ENCODE assay signal across 8 cellular contexts in genomic region chr17:58416937-58417299, GRCh38. TPM values are rescaled to one million over a fixed set of nuclear protein-coding genes. Genes with fewer than 3 reads are reported as not detected.
DNase-seq lines count a peak whose midpoint lies in the region; ATAC-seq and TF ChIP-seq lines count a peak whose summit lies in the region.

No MANE protein-coding gene starts in this region.

- H4K91ac ChIP-seq in neuronal stem cell (ENCODE audit: low read depth, low read length, poor library complexity), result no peak overlapping the region

- H3K27me3 ChIP-seq in DOHH2 (ENCODE audit: control insufficient read depth, low read length) (0 out of 2 replicates have a peak, but pooled peaks cover 3% of the 10 kb centered on the region), Panc1 (ENCODE audit: control insufficient read depth, insufficient read depth, low read length) (peaks cover 8% of the 10 kb centered on the region; the same call in 1 of the 2 replicates), foreskin keratinocyte (peaks cover 4% of the 10 kb centered on the region), neuronal stem cell (ENCODE audit: control insufficient read depth in 3 of 3, insufficient read depth in 3 of 3, low read depth in 1 of 3, low read length in 3 of 3) (peaks cover 0 to 6% (median 0%) of the 10 kb centered on the region in 3 experiments)

- CTCF ChIA-PET in Panc1 (lab: Charles Lee), result interaction anchor here (2.9 kb wide), 1 partner anchor 99 kb away, joined by 19 read pairs; no protein-coding TSS in a partner anchor

- H3K18ac ChIP-seq in neuronal stem cell (ENCODE audit: low read length), result no peak overlapping the region

- H3F3A ChIP-seq in DOHH2 (ENCODE audit: control insufficient read depth, insufficient read depth), result 0 out of 2 replicates have a peak, but pooled peaks cover 5% of the 10 kb centered on the region

- no peak overlapping the region for H2BK12ac ChIP-seq in neuronal stem cell (ENCODE audit: low read length)

- H3K79me2 ChIP-seq in DOHH2 (ENCODE audit: control insufficient read depth, low read length), result no peaks in the 10 kb centered on the region

- TSS peak; percentile 77 for BruUV-seq in Panc1 (replicated peaks; lab: Mats Ljungman, UMichigan)

- no peak overlapping the region for H3K23ac ChIP-seq in neuronal stem cell (ENCODE audit: low read depth, low read length, poor library complexity)

- DNase-seq in Panc1 (ENCODE audit: low read depth, low spot score) (no peak), foreskin keratinocyte (no peak), neuronal stem cell (ENCODE audit: low spot score) (no peak), NCI-H2196 treated with DMSO at 0.1 percent for 48 hours (lab: John Stamatoyannopoulos, UW; ENCODE audit: unreplicated experiment) (no peak), AG08395 (ENCODE audit: low spot score) (no peak), NCI-H2081 treated with DMSO at 0.1 percent for 48 hours (lab: John Stamatoyannopoulos, UW) (no peak), amniotic stem cell (lab: John Stamatoyannopoulos, UW) (no peak)

- H3K4ac ChIP-seq in neuronal stem cell (ENCODE audit: low read length), result no peak overlapping the region

- POLR2A ChIA-PET in Panc1 (lab: Charles Lee), result no interaction called here

- no peak for TF ChIP-seq CTCF in DOHH2 (IDR thresholded peaks at IDR 0.05; ENCODE audit: low read depth, low read length, poor library complexity, severe bottlenecking)
- TF ChIP-seq CTCF in Panc1 (IDR thresholded peaks at IDR 0.05), result no peak
- TF ChIP-seq CTCF in foreskin keratinocyte (conservative IDR thresholded peaks at IDR 0.05), result no peak

- H2AFZ ChIP-seq in neuronal stem cell (ENCODE audit: low read length), result peak overlapping the region; percentile 79

- peak overlapping the region; percentile 57 for H3K4me2 ChIP-seq in DOHH2 (ENCODE audit: low read length)
- H3K4me2 ChIP-seq in neuronal stem cell (ENCODE audit: insufficient read depth, low read length, poor library complexity, severe bottlenecking), result no peak overlapping the region

- H3K9me2 ChIP-seq in DOHH2 (replicated peaks; ENCODE audit: control insufficient read depth, low read length), result no peaks in the 10 kb centered on the region

- peaks cover 34% of the 10 kb centered on the region for H3K4me1 ChIP-seq in DOHH2 (ENCODE audit: control insufficient read depth, low read length)
- H3K4me1 ChIP-seq in Panc1 (ENCODE audit: control insufficient read depth, insufficient read depth, low read length), result peaks cover 5% of the 10 kb centered on the region; the same call in 1 of the 2 replicates
- peaks cover 9% of the 10 kb centered on the region for H3K4me1 ChIP-seq in foreskin keratinocyte
- H3K4me1 ChIP-seq in neuronal stem cell (ENCODE audit: control insufficient read depth in 2 of 2, insufficient read depth in 1 of 2, low read depth in 1 of 2, low read length in 2 of 2), result peaks cover 7% of the 10 kb centered on the region in 2 donors

- no peaks in the 10 kb centered on the region for H3K36me3 ChIP-seq in DOHH2 (ENCODE audit: control insufficient read depth, low read length)
- peaks cover 11% of the 10 kb centered on the region; the same call in 1 of the 2 replicates for H3K36me3 ChIP-seq in Panc1 (ENCODE audit: control insufficient read depth, insufficient read depth, low read length)
- H3K36me3 ChIP-seq in neuronal stem cell (replicated peaks in 1 of 2; ENCODE audit: control insufficient read depth in 2 of 2, insufficient read depth in 2 of 2, low read length in 2 of 2), result no peaks in the 10 kb centered on the region

- peak overlapping the region; percentile 50 for H3K4me3 ChIP-seq in DOHH2 (ENCODE audit: low read length)
- H3K4me3 ChIP-seq in Panc1 (ENCODE audit: low read depth in 2 of 2, low read length in 2 of 2), result peak overlapping the region; percentile 44 to 61
- no peak overlapping the region for H3K4me3 ChIP-seq in neuronal stem cell (ENCODE audit: low read length in 2 of 2)

- H2AK5ac ChIP-seq in neuronal stem cell (ENCODE audit: low read depth, low read length), result no peak overlapping the region

- no peak for ATAC-seq in Panc1
- no peak for ATAC-seq in foreskin keratinocyte

- in situ Hi-C loops in Panc1 (cut with HindIII; ENCODE audit: low pct_unique_long_range_greater_than_20kb, low sequenced_read_pairs), result no loop called here

- no peak overlapping the region for H4K8ac ChIP-seq in neuronal stem cell (ENCODE audit: low read depth, low read length)

- no peak overlapping the region for H2BK120ac ChIP-seq in neuronal stem cell (ENCODE audit: low read depth, low read length)

- H3K9ac ChIP-seq in neuronal stem cell (ENCODE audit: low read depth, low read length, poor library complexity), result no peak overlapping the region

- H2BK5ac ChIP-seq in neuronal stem cell (ENCODE audit: low read length), result no peak overlapping the region

- H3K14ac ChIP-seq in neuronal stem cell (ENCODE audit: low read length), result no peak overlapping the region

- no peaks in the 10 kb centered on the region for H3K9me3 ChIP-seq in DOHH2 (ENCODE audit: control insufficient read depth, insufficient read depth, low read length)
- H3K9me3 ChIP-seq in Panc1 (ENCODE audit: control insufficient read depth, insufficient read depth, low read depth, low read length), result no peaks in the 10 kb centered on the region
- H3K9me3 ChIP-seq in neuronal stem cell (replicated peaks in 1 of 2; ENCODE audit: control insufficient read depth in 2 of 2, insufficient read depth in 1 of 2, low read depth in 1 of 2, low read length in 2 of 2), result no peaks in the 10 kb centered on the region

- no peaks in the 10 kb centered on the region for H4K20me1 ChIP-seq in DOHH2 (ENCODE audit: control insufficient read depth, insufficient read depth, low read depth, low read length)

- intact Hi-C loops in Panc1 (cut with micrococcal nuclease; ENCODE audit: unreplicated experiment), result no loop called here

- no CpG with 5 or more reads among the region's 6 CpGs for WGBS in neuronal stem cell (ENCODE audit: extremely low coverage in 2 of 2, insufficient read length in 2 of 2, insufficient replicate concordance in 1 of 2), 2 donors

- peak overlapping the region; percentile 23; the same call in 1 of the 2 replicates for H3K27ac ChIP-seq in DOHH2 (ENCODE audit: low read depth, low read length)
- H3K27ac ChIP-seq in Panc1 (ENCODE audit: low read length), result peak overlapping the region; percentile 66
- peak overlapping the region; percentile 83 for H3K27ac ChIP-seq in foreskin keratinocyte
- H3K27ac ChIP-seq in neuronal stem cell (replicated peaks; ENCODE audit: low read length), result no peak overlapping the region

- no peak overlapping the region for H2BK15ac ChIP-seq in neuronal stem cell (ENCODE audit: low read length)

- H3K79me1 ChIP-seq in neuronal stem cell (ENCODE audit: low read depth, low read length), result no peaks in the 10 kb centered on the region

RNA-seq across cellular contexts. Expression of gene RNF43, which starts 0.4 kb away (rescaled TPM):
- total RNA-seq in Panc1 (2021; ENCODE audit: unreplicated experiment) (4.7 TPM), foreskin keratinocyte (13.5 and 15.0 TPM in 2 replicates)
- 1.7 TPM for polyA plus RNA-seq in Panc1 (2012; ENCODE audit: insufficient read length)
- polyA plus RNA-seq in foreskin keratinocyte, result 8.5 and 9.7 TPM in 2 replicates
- polyA plus RNA-seq in neuronal stem cell (2013, experiment 1 of 2), result 0.11 TPM
- 0.18 TPM for polyA plus RNA-seq in neuronal stem cell (2013, experiment 2 of 2)

Comparison
In these comparisons a context has a peak if more than half of its experiments do, and no peak if none do; other contexts are left out.
1. H3K4me3 ChIP-seq: peak in DOHH2 (single experiment) and Panc1 (2 of 2); none in neuronal stem cell (0 of 2).